ENCODE assay signal across 19 cellular contexts in genomic region chr3:36197176-36197575, GRCh38.
"Had no signal": no experiment of that assay in that cellular context is flagged by ENCODE, and none has a peak within 500 bp of the region (broad histone marks: within the 10 kb centered on the region; RNA-seq: fewer than 3 reads in every experiment).

No MANE protein-coding gene starts in this region.

- DNase-seq: IMR-90, Karpas-422, KG1, MM.1S, NCI-H1092 treated with DMSO at 0.1 percent for 48 hours, NCI-H1436, NCI-H187, NCI-H2029, NCI-H2081 treated with DMSO at 0.1 percent for 48 hours, NCI-H2171 treated with DMSO at 0.1 percent for 48 hours, NCI-H345, NCI-H510A, NCI-H524 treated with DMSO at 0.1 percent for 48 hours, NCI-H69, NCI-H774, Right ventricle myocardium superior, RPMI8226, SIG-M5 had no signal

- ATAC-seq: HepG2 had no signal
